2 cellular contexts compared by ENCODE assay signal in the genomic region with DNA sequence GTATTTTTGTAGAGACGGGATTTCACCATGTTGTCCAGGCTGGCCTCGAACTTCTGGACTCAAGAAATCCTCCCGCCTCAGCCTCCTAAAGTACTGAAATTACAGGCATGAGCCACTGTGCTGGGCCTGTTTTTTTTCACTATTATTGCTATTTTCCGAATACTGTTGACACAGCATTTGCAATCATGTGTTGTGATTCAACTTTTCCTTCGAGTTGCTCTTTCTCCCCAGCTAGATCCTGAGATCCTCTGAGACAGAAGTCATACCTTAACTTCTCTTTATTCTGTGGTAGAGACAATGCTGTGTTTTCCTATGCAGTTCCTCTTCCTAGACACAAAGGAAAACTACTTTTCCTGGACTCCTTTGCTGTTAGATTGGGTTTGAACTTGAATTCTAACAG.
A peak's percentile ranks its signal among the peaks of the same experiment; 100 is the strongest.
TF ChIP-seq lines count a peak whose summit lies in the region.

No MANE protein-coding gene starts in this region.

TF ChIP-seq in A549, 52 proteins besides CTCF, POLR2A, EP300 and RAD21:
- TF ChIP-seq MAFK (IDR thresholded peaks at IDR 0.05; ENCODE audit: partially characterized antibody), result peak; percentile 77
- no peak for TF ChIP-seq HOXA7 (CRISPR knock-in tag; IDR thresholded peaks at IDR 0.05)
- no peak for TF ChIP-seq HDAC2 (IDR thresholded peaks at IDR 0.05)
- TF ChIP-seq NFE2L2 (conservative IDR thresholded peaks at IDR 0.05; ENCODE audit: low read length), result no peak
- TF ChIP-seq HMGXB4 (CRISPR knock-in tag; IDR thresholded peaks at IDR 0.05; ENCODE audit: borderline replicate concordance), result no peak

TF ChIP-seq in IMR-90, 13 proteins besides CTCF, POLR2A, EP300 and RAD21:
- TF ChIP-seq MAFK (IDR thresholded peaks at IDR 0.05; ENCODE audit: low read depth, low read length) (peak; percentile 32; the same call in 1 of the 2 replicates), CEBPB (IDR thresholded peaks at IDR 0.05; ENCODE audit: low read depth, low read length) (no peak)
